8 cellular contexts compared by ENCODE assay signal in the genomic region with DNA sequence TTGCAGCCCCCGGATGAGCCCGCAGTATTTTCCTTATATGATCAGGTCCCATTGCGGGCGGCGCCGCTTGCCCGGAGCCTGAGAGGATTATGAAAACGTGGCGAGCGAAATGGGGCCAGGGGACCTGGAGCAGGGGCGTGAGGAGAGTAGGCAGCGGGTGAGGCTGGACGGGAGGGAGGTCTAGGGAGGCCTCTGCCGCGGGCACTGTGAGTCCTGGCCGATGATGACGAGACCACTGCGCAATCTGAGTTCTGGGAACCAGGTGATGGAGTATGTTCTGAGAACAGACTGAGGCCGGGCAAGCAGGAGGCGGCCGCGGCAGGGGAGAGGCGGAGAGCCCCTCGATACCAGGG. TPM values are rescaled to one million over a fixed set of nuclear protein-coding genes. Genes with fewer than 3 reads are reported as not detected.
DNase-seq lines count a peak whose midpoint lies in the region; ATAC-seq and TF ChIP-seq lines count a peak whose summit lies in the region.

No MANE protein-coding gene starts in this region.

- peak overlapping the region; percentile 78 for H3K27ac ChIP-seq in A673 (ENCODE audit: low read depth, low read length, poor library complexity, severe bottlenecking)

- H3K9me3 ChIP-seq in A673 (ENCODE audit: low read depth, low read length, poor library complexity, severe bottlenecking): peaks cover 8% of the 10 kb centered on the region

- POLR2A ChIA-PET in A673 (lab: Charles Lee; ENCODE audit: low non-redundant PET) (interaction anchor here (0.7 kb wide), 1 partner anchor 590 kb away, joined by 4 read pairs; no protein-coding TSS in a partner anchor), GM10248 (lab: Yijun Ruan, JAX) (interaction anchor here (0.7 kb wide), 1 partner anchor 327 kb away, joined by 3 read pairs; the partner anchor contains the start of gene C18orf32)

- peak overlapping the region; percentile 71 for H3K4me3 ChIP-seq in A673 (ENCODE audit: low read depth, low read length, poor library complexity, severe bottlenecking)

- TF ChIP-seq CTCF in A673 (conservative IDR thresholded peaks at IDR 0.05; ENCODE audit: low read depth, low read length) (no peak), GM10248 (IDR thresholded peaks at IDR 0.05; ENCODE audit: control extremely low read depth, extremely low read depth, low read depth, missing control alignments) (no peak)

- intact Hi-C loops in A673 (cut with micrococcal nuclease; ENCODE audit: unreplicated experiment): loop anchor here (1.0 kb wide), 1 partner anchor 44 kb away; no protein-coding TSS in a partner anchor
- intact Hi-C loops in Right ventricle myocardium superior (cut with DNase I): no loop called here
- intact Hi-C loops in posterior cingulate gyrus (cut with DNase I): no loop called here

- peaks cover 4% of the 10 kb centered on the region for H3K4me1 ChIP-seq in A673 (ENCODE audit: insufficient read depth, low read length, poor library complexity, severe bottlenecking)

- ATAC-seq in GM18499 (IDR thresholded peaks at IDR 0.05; ENCODE audit: insufficient read depth, unreplicated experiment): peak; percentile 14
- peak; percentile 29 for ATAC-seq in HG03066 (IDR thresholded peaks at IDR 0.05; ENCODE audit: low read depth, unreplicated experiment)
- ATAC-seq in Right ventricle myocardium superior (ENCODE audit: poor library complexity): peak; percentile 32

- H3K36me3 ChIP-seq in A673 (ENCODE audit: insufficient read depth, low read length, poor library complexity, severe bottlenecking): no peaks in the 10 kb centered on the region

- CTCF ChIA-PET in A673 (lab: Charles Lee): no interaction called here
- CTCF ChIA-PET in GM10248 (lab: Yijun Ruan, JAX): interaction anchor here (0.8 to 1.5 kb wide), 2 partner anchors 19 to 20 kb away, joined by 3 read pairs; no protein-coding TSS in a partner anchor

- no peaks in the 10 kb centered on the region for H3K27me3 ChIP-seq in A673 (replicated peaks; ENCODE audit: insufficient read depth, low read depth, low read length, poor library complexity)

- DNase-seq in A673 (ENCODE audit: low spot score) (peak; percentile 52), NCI-H774 (lab: John Stamatoyannopoulos, UW) (peak; percentile 36), Right ventricle myocardium superior (no peak), posterior cingulate gyrus (peak in 8 of 10 donors; percentile 30 to 90 (median 44)), GM10248 (ENCODE audit: extremely low spot score) (no peak)
- peak; percentile 29 for DNase-seq in activated gamma-delta T cell treated with anti-CD3 and anti-CD28 coated beads, Interleukin-2, amount 50 U/mL, for 16 hours (ENCODE audit: low read depth)

- TSS peak; percentile 100 for BruUV-seq in A673 (replicated peaks; lab: Mats Ljungman, UMichigan)

RNA-seq across cellular contexts. Expression of gene ACAA2, which starts 0.8 kb away (rescaled TPM):
- total RNA-seq in A673 (2021): 51.1 and 60.6 TPM in 2 replicates
- 443 TPM for total RNA-seq in Right ventricle myocardium superior

Comparison
In these comparisons a context has a peak if more than half of its experiments do, and no peak if none do; other contexts are left out.
1. DNase-seq: peak in A673 (single experiment), NCI-H774 (single experiment), activated gamma-delta T cell treated with anti-CD3 and anti-CD28 coated beads, Interleukin-2, amount 50 U/mL, for 16 hours (single experiment) and posterior cingulate gyrus (8 of 10); none in Right ventricle myocardium superior (single experiment) and GM10248 (single experiment).
2. Peak in every context shown above with its lines, with median percentiles within 50 percentile points of each other: ATAC-seq.